3 cellular contexts compared by ENCODE assay signal in the genomic region with DNA sequence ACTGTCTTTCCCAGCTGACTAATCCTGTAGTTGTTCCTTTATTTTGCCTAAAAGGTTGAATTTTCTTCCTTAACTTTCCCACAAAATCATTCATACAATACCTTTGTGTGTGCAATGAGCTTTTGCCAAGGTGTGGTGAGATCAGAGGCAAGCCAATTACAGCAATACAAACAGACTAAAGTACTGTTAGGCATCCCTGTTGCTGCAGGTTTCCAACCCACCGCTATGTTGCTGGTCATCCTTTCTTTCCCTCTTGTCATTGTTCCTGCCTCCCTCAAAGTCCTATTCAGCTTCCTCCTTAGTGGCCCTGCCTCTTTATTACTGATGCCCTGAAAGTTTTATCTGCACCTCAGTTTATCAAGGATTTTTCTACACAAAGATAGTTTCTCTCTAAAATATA.
TF ChIP-seq lines count a peak whose summit lies in the region.

No MANE protein-coding gene starts in this region.

TF ChIP-seq in SK-N-SH, 30 proteins besides CTCF, POLR2A, EP300 and RAD21 (continued from another document):
- TF ChIP-seq, protein P1, sequence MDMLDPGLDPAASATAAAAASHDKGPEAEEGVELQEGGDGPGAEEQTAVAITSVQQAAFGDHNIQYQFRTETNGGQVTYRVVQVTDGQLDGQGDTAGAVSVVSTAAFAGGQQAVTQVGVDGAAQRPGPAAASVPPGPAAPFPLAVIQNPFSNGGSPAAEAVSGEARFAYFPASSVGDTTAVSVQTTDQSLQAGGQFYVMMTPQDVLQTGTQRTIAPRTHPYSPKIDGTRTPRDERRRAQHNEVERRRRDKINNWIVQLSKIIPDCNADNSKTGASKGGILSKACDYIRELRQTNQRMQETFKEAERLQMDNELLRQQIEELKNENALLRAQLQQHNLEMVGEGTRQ (IDR thresholded peaks at IDR 0.05; ENCODE audit: borderline replicate concordance, low read depth, low read length): no peak
- TF ChIP-seq GABPA (IDR thresholded peaks at IDR 0.05; ENCODE audit: low read depth): no peak
- no peak for TF ChIP-seq YY1 (IDR thresholded peaks at IDR 0.05; ENCODE audit: low read depth)
- TF ChIP-seq ELF1 (IDR thresholded peaks at IDR 0.05): no peak
- TF ChIP-seq MXI1 (IDR thresholded peaks at IDR 0.05; ENCODE audit: low read depth, low read length): no peak
- TF ChIP-seq, protein P2, sequence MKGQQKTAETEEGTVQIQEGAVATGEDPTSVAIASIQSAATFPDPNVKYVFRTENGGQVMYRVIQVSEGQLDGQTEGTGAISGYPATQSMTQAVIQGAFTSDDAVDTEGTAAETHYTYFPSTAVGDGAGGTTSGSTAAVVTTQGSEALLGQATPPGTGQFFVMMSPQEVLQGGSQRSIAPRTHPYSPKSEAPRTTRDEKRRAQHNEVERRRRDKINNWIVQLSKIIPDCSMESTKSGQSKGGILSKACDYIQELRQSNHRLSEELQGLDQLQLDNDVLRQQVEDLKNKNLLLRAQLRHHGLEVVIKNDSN (IDR thresholded peaks at IDR 0.05; ENCODE audit: borderline replicate concordance, low read depth): no peak
- TF ChIP-seq, protein P3, sequence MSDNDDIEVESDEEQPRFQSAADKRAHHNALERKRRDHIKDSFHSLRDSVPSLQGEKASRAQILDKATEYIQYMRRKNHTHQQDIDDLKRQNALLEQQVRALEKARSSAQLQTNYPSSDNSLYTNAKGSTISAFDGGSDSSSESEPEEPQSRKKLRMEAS (IDR thresholded peaks at IDR 0.05; ENCODE audit: low read depth): no peak
- no peak for TF ChIP-seq SIN3A (IDR thresholded peaks at IDR 0.05; ENCODE audit: borderline replicate concordance, low read depth, low read length)
- TF ChIP-seq CHD2 (IDR thresholded peaks at IDR 0.05; ENCODE audit: low read length, partially characterized antibody): no peak
- TF ChIP-seq RFX5 (IDR thresholded peaks at IDR 0.05; ENCODE audit: low read length): no peak
- TF ChIP-seq FOXJ3 (CRISPR knock-in tag; IDR thresholded peaks at IDR 0.05): no peak

TF ChIP-seq in SK-N-SH treated with all-trans-retinoic acid at 6 μM for 48 hours, 23 proteins besides CTCF, POLR2A, EP300 and RAD21 (continued from another document):
- TF ChIP-seq, protein P4, sequence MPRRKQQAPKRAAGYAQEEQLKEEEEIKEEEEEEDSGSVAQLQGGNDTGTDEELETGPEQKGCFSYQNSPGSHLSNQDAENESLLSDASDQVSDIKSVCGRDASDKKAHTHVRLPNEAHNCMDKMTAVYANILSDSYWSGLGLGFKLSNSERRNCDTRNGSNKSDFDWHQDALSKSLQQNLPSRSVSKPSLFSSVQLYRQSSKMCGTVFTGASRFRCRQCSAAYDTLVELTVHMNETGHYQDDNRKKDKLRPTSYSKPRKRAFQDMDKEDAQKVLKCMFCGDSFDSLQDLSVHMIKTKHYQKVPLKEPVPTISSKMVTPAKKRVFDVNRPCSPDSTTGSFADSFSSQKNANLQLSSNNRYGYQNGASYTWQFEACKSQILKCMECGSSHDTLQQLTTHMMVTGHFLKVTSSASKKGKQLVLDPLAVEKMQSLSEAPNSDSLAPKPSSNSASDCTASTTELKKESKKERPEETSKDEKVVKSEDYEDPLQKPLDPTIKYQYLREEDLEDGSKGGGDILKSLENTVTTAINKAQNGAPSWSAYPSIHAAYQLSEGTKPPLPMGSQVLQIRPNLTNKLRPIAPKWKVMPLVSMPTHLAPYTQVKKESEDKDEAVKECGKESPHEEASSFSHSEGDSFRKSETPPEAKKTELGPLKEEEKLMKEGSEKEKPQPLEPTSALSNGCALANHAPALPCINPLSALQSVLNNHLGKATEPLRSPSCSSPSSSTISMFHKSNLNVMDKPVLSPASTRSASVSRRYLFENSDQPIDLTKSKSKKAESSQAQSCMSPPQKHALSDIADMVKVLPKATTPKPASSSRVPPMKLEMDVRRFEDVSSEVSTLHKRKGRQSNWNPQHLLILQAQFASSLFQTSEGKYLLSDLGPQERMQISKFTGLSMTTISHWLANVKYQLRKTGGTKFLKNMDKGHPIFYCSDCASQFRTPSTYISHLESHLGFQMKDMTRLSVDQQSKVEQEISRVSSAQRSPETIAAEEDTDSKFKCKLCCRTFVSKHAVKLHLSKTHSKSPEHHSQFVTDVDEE (CRISPR knock-in tag; IDR thresholded peaks at IDR 0.05): no peak

TF ChIP-seq in WTC11, 78 proteins besides CTCF, POLR2A, EP300 and RAD21 (continued from another document):
- TF ChIP-seq, protein P5, sequence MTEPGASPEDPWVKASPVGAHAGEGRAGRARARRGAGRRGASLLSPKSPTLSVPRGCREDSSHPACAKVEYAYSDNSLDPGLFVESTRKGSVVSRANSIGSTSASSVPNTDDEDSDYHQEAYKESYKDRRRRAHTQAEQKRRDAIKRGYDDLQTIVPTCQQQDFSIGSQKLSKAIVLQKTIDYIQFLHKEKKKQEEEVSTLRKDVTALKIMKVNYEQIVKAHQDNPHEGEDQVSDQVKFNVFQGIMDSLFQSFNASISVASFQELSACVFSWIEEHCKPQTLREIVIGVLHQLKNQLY (CRISPR knock-in tag; IDR thresholded peaks at IDR 0.05): no peak
- TF ChIP-seq, protein P6, sequence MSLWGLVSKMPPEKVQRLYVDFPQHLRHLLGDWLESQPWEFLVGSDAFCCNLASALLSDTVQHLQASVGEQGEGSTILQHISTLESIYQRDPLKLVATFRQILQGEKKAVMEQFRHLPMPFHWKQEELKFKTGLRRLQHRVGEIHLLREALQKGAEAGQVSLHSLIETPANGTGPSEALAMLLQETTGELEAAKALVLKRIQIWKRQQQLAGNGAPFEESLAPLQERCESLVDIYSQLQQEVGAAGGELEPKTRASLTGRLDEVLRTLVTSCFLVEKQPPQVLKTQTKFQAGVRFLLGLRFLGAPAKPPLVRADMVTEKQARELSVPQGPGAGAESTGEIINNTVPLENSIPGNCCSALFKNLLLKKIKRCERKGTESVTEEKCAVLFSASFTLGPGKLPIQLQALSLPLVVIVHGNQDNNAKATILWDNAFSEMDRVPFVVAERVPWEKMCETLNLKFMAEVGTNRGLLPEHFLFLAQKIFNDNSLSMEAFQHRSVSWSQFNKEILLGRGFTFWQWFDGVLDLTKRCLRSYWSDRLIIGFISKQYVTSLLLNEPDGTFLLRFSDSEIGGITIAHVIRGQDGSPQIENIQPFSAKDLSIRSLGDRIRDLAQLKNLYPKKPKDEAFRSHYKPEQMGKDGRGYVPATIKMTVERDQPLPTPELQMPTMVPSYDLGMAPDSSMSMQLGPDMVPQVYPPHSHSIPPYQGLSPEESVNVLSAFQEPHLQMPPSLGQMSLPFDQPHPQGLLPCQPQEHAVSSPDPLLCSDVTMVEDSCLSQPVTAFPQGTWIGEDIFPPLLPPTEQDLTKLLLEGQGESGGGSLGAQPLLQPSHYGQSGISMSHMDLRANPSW (CRISPR knock-in tag; conservative IDR thresholded peaks at IDR 0.05; ENCODE audit: low read depth): no peak
- TF ChIP-seq, protein P7, sequence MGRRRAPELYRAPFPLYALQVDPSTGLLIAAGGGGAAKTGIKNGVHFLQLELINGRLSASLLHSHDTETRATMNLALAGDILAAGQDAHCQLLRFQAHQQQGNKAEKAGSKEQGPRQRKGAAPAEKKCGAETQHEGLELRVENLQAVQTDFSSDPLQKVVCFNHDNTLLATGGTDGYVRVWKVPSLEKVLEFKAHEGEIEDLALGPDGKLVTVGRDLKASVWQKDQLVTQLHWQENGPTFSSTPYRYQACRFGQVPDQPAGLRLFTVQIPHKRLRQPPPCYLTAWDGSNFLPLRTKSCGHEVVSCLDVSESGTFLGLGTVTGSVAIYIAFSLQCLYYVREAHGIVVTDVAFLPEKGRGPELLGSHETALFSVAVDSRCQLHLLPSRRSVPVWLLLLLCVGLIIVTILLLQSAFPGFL (CRISPR knock-in tag; IDR thresholded peaks at IDR 0.05; ENCODE audit: borderline replicate concordance): no peak
- TF ChIP-seq, protein P8, sequence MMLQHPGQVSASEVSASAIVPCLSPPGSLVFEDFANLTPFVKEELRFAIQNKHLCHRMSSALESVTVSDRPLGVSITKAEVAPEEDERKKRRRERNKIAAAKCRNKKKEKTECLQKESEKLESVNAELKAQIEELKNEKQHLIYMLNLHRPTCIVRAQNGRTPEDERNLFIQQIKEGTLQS (CRISPR knock-in tag; conservative IDR thresholded peaks at IDR 0.05): no peak
- no peak for TF ChIP-seq JUN (CRISPR knock-in tag; IDR thresholded peaks at IDR 0.05)
- TF ChIP-seq SP1 (CRISPR knock-in tag; conservative IDR thresholded peaks at IDR 0.05): no peak
